ENCODE assay signal across 1 cellular context in genomic region chr15:75140080-75140879, GRCh38.
TF ChIP-seq lines count a peak whose summit lies in the region.

No MANE protein-coding gene starts in this region.

TF ChIP-seq in HepG2, 621 proteins besides CTCF, POLR2A, EP300 and RAD21 (continued from another document and continues in another):
- TF ChIP-seq, protein P1, sequence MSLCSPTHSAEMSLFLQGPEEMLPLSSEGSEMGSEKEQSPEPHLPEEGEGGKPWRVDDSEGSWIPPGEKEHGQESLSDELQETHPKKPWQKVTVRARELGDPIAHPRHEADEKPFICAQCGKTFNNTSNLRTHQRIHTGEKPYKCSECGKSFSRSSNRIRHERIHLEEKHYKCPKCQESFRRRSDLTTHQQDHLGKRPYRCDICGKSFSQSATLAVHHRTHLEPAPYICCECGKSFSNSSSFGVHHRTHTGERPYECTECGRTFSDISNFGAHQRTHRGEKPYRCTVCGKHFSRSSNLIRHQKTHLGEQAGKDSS (CRISPR knock-in tag; IDR thresholded peaks at IDR 0.05; ENCODE audit: borderline replicate concordance, low read depth), result 0 out of 2 replicates have a peak, but pooled peaks have one; percentile 50
- TF ChIP-seq SOX13 (IDR thresholded peaks at IDR 0.05), result peak; percentile 93
- TF ChIP-seq SOX13 (CRISPR knock-in tag; conservative IDR thresholded peaks at IDR 0.05 in 1 of 2, IDR thresholded peaks at IDR 0.05 in 1 of 2), result peak in 1 of 2 experiments; percentile 99; a peak in 2 of 4 replicates
- TF ChIP-seq HMGA1 (CRISPR knock-in tag; conservative IDR thresholded peaks at IDR 0.05), result no peak
- TF ChIP-seq E2F1 (CRISPR knock-in tag; IDR thresholded peaks at IDR 0.05), result no peak
- TF ChIP-seq, protein P2, sequence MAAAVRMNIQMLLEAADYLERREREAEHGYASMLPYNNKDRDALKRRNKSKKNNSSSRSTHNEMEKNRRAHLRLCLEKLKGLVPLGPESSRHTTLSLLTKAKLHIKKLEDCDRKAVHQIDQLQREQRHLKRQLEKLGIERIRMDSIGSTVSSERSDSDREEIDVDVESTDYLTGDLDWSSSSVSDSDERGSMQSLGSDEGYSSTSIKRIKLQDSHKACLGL (CRISPR knock-in tag; IDR thresholded peaks at IDR 0.05), result no peak
- no peak for TF ChIP-seq SP2 (CRISPR knock-in tag; IDR thresholded peaks at IDR 0.05)
- TF ChIP-seq, protein P3, sequence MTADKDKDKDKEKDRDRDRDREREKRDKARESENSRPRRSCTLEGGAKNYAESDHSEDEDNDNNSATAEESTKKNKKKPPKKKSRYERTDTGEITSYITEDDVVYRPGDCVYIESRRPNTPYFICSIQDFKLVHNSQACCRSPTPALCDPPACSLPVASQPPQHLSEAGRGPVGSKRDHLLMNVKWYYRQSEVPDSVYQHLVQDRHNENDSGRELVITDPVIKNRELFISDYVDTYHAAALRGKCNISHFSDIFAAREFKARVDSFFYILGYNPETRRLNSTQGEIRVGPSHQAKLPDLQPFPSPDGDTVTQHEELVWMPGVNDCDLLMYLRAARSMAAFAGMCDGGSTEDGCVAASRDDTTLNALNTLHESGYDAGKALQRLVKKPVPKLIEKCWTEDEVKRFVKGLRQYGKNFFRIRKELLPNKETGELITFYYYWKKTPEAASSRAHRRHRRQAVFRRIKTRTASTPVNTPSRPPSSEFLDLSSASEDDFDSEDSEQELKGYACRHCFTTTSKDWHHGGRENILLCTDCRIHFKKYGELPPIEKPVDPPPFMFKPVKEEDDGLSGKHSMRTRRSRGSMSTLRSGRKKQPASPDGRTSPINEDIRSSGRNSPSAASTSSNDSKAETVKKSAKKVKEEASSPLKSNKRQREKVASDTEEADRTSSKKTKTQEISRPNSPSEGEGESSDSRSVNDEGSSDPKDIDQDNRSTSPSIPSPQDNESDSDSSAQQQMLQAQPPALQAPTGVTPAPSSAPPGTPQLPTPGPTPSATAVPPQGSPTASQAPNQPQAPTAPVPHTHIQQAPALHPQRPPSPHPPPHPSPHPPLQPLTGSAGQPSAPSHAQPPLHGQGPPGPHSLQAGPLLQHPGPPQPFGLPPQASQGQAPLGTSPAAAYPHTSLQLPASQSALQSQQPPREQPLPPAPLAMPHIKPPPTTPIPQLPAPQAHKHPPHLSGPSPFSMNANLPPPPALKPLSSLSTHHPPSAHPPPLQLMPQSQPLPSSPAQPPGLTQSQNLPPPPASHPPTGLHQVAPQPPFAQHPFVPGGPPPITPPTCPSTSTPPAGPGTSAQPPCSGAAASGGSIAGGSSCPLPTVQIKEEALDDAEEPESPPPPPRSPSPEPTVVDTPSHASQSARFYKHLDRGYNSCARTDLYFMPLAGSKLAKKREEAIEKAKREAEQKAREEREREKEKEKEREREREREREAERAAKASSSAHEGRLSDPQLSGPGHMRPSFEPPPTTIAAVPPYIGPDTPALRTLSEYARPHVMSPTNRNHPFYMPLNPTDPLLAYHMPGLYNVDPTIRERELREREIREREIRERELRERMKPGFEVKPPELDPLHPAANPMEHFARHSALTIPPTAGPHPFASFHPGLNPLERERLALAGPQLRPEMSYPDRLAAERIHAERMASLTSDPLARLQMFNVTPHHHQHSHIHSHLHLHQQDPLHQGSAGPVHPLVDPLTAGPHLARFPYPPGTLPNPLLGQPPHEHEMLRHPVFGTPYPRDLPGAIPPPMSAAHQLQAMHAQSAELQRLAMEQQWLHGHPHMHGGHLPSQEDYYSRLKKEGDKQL (CRISPR knock-in tag; IDR thresholded peaks at IDR 0.05; ENCODE audit: low read depth), result peak; percentile 64; the same call in 1 of the 2 replicates
- TF ChIP-seq NR1H2 (CRISPR knock-in tag; IDR thresholded peaks at IDR 0.05; ENCODE audit: borderline replicate concordance, low read depth), result no peak
- TF ChIP-seq CENPX (CRISPR knock-in tag; IDR thresholded peaks at IDR 0.05), result no peak
- no peak for TF ChIP-seq MTF1 (CRISPR knock-in tag; IDR thresholded peaks at IDR 0.05)
- TF ChIP-seq ZNF607 (CRISPR knock-in tag; IDR thresholded peaks at IDR 0.05; ENCODE audit: borderline replicate concordance), result no peak
- TF ChIP-seq ZNF276 (CRISPR knock-in tag; IDR thresholded peaks at IDR 0.05; ENCODE audit: low read depth), result no peak
- TF ChIP-seq REXO4 (CRISPR knock-in tag; IDR thresholded peaks at IDR 0.05; ENCODE audit: borderline replicate concordance), result no peak
- no peak for TF ChIP-seq ZNF530 (CRISPR knock-in tag; IDR thresholded peaks at IDR 0.05; ENCODE audit: low read depth)
- TF ChIP-seq, protein P4, sequence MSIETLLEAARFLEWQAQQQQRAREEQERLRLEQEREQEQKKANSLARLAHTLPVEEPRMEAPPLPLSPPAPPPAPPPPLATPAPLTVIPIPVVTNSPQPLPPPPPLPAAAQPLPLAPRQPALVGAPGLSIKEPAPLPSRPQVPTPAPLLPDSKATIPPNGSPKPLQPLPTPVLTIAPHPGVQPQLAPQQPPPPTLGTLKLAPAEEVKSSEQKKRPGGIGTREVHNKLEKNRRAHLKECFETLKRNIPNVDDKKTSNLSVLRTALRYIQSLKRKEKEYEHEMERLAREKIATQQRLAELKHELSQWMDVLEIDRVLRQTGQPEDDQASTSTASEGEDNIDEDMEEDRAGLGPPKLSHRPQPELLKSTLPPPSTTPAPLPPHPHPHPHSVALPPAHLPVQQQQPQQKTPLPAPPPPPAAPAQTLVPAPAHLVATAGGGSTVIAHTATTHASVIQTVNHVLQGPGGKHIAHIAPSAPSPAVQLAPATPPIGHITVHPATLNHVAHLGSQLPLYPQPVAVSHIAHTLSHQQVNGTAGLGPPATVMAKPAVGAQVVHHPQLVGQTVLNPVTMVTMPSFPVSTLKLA (IDR thresholded peaks at IDR 0.05), result no peak
- no peak for TF ChIP-seq HOXA7 (CRISPR knock-in tag; IDR thresholded peaks at IDR 0.05)
- TF ChIP-seq ZNF768 (CRISPR knock-in tag; IDR thresholded peaks at IDR 0.05), result 0 out of 2 replicates have a peak, but pooled peaks have one; percentile 22
- peak; percentile 19; the same call in 1 of the 2 replicates for TF ChIP-seq KLF6 (CRISPR knock-in tag; IDR thresholded peaks at IDR 0.05)
- 0 out of 2 replicates have a peak, but pooled peaks have one; percentile 11 for TF ChIP-seq HHEX (CRISPR knock-in tag; IDR thresholded peaks at IDR 0.05)
- TF ChIP-seq DDIT3 (CRISPR knock-in tag; IDR thresholded peaks at IDR 0.05), result no peak
- TF ChIP-seq NFE2L1 (CRISPR knock-in tag; IDR thresholded peaks at IDR 0.05; ENCODE audit: borderline replicate concordance), result no peak
- no peak for TF ChIP-seq SRF (IDR thresholded peaks at IDR 0.05; ENCODE audit: low read depth, low read length)
- TF ChIP-seq, protein P5, sequence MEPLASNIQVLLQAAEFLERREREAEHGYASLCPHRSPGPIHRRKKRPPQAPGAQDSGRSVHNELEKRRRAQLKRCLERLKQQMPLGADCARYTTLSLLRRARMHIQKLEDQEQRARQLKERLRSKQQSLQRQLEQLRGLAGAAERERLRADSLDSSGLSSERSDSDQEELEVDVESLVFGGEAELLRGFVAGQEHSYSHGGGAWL (CRISPR knock-in tag; IDR thresholded peaks at IDR 0.05), result no peak
- TF ChIP-seq ZNF644 (CRISPR knock-in tag; IDR thresholded peaks at IDR 0.05; ENCODE audit: low read depth), result peak; percentile 76
- TF ChIP-seq, protein P6, sequence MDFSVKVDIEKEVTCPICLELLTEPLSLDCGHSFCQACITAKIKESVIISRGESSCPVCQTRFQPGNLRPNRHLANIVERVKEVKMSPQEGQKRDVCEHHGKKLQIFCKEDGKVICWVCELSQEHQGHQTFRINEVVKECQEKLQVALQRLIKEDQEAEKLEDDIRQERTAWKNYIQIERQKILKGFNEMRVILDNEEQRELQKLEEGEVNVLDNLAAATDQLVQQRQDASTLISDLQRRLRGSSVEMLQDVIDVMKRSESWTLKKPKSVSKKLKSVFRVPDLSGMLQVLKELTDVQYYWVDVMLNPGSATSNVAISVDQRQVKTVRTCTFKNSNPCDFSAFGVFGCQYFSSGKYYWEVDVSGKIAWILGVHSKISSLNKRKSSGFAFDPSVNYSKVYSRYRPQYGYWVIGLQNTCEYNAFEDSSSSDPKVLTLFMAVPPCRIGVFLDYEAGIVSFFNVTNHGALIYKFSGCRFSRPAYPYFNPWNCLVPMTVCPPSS (IDR thresholded peaks at IDR 0.05), result no peak
- no peak; the same call in 1 of the 2 replicates for TF ChIP-seq ZBTB7A (CRISPR knock-in tag; IDR thresholded peaks at IDR 0.05)
- TF ChIP-seq ZNF597 (CRISPR knock-in tag; IDR thresholded peaks at IDR 0.05), result no peak
- TF ChIP-seq, protein P7, sequence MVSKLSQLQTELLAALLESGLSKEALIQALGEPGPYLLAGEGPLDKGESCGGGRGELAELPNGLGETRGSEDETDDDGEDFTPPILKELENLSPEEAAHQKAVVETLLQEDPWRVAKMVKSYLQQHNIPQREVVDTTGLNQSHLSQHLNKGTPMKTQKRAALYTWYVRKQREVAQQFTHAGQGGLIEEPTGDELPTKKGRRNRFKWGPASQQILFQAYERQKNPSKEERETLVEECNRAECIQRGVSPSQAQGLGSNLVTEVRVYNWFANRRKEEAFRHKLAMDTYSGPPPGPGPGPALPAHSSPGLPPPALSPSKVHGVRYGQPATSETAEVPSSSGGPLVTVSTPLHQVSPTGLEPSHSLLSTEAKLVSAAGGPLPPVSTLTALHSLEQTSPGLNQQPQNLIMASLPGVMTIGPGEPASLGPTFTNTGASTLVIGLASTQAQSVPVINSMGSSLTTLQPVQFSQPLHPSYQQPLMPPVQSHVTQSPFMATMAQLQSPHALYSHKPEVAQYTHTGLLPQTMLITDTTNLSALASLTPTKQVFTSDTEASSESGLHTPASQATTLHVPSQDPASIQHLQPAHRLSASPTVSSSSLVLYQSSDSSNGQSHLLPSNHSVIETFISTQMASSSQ (IDR thresholded peaks at IDR 0.05; ENCODE audit: low read depth), result no peak; the same call in 1 of the 2 replicates
- TF ChIP-seq, protein P7 (CRISPR knock-in tag; IDR thresholded peaks at IDR 0.05; ENCODE audit: borderline replicate concordance), result peak; percentile 89; the same call in 1 of the 2 replicates
- no peak for TF ChIP-seq ZNF562 (CRISPR knock-in tag; IDR thresholded peaks at IDR 0.05; ENCODE audit: borderline replicate concordance)
- no peak for TF ChIP-seq ZFP62 (CRISPR knock-in tag; IDR thresholded peaks at IDR 0.05)
- TF ChIP-seq RFX5 (IDR thresholded peaks at IDR 0.05; ENCODE audit: low read depth, low read length), result no peak
- TF ChIP-seq MTF2 (CRISPR knock-in tag; IDR thresholded peaks at IDR 0.05; ENCODE audit: borderline replicate concordance), result no peak
- TF ChIP-seq ZNF841 (CRISPR knock-in tag; IDR thresholded peaks at IDR 0.05; ENCODE audit: borderline replicate concordance), result no peak
- TF ChIP-seq PPARG (CRISPR knock-in tag; conservative IDR thresholded peaks at IDR 0.05), result peak; percentile 44; the same call in 1 of the 2 replicates
- TF ChIP-seq PCBP1 (IDR thresholded peaks at IDR 0.05; ENCODE audit: borderline replicate concordance, low read depth, low read length), result no peak
